Comparison of ENCODE assay signal across 13 cellular contexts in the genomic region with DNA sequence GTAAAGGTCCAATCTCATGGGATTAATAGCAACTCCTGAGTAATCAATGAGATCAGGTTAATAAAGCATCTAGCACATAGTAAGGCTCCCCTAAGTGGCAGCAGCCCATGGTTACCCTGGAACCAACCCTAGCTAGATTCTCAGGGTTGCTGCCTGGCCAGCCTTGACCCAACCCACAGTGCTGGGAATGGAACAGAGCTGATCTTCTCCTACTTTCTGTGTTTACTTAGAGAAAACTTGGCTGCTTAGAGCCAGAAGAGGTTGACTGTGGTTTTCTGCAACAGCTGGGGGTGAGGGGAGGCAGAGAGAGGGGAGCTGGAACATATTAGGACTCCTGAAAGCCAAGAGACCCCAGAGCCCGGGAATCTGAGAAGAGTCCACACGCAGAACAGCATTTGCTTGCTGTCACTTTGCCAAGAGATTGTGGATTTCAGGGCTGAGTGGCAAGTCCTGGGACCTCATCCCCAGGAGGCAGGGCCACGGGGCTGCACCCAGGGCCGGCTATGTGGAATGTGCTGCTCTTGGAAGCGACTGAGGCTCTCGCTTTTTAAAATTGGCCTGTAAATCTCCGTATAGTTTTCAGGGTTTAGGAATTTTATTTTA. TPM values are rescaled to one million over a fixed set of nuclear protein-coding genes. Genes with fewer than 3 reads are reported as not detected.
A peak's percentile ranks its signal among the peaks of the same experiment; 100 is the strongest.
DNase-seq lines count a peak whose midpoint lies in the region; ATAC-seq and TF ChIP-seq lines count a peak whose summit lies in the region.
"Had no signal": no experiment of that assay in that cellular context is flagged by ENCODE, and none has a peak within 500 bp of the region (broad histone marks: within the 10 kb centered on the region; RNA-seq: fewer than 3 reads in every experiment).

No MANE protein-coding gene starts in this region.

- BruUV-seq in PC-9 (replicated peaks; lab: Mats Ljungman, UMichigan): no TSS peak

- CTCF ChIA-PET in PC-9 (lab: Charles Lee): no interaction called here

- H4K20me1 ChIP-seq in PC-9 (ENCODE audit: insufficient read depth) (no peaks in the 10 kb centered on the region), fibroblast of lung (ENCODE audit: control insufficient read depth, extremely low read depth, insufficient read depth, low read length) (no peaks in the 10 kb centered on the region)

- H3K27me3 ChIP-seq in PC-9 (ENCODE audit: insufficient read depth, low read depth) (no peaks in the 10 kb centered on the region), fibroblast of lung (ENCODE audit: control insufficient read depth, insufficient read depth, low read length) (no peaks in the 10 kb centered on the region), thyroid gland (no peaks in the 10 kb centered on the region)

- H3K9me3 ChIP-seq in PC-9 (ENCODE audit: insufficient read depth, low read depth) (no peaks in the 10 kb centered on the region), fibroblast of lung (ENCODE audit: control insufficient read depth, insufficient read depth, low read depth, low read length) (no peaks in the 10 kb centered on the region), thyroid gland (no peaks in the 10 kb centered on the region)

- no peaks in the 10 kb centered on the region for H3F3A ChIP-seq in PC-9 (ENCODE audit: insufficient read depth, low read depth)

- peaks cover 21% of the 10 kb centered on the region for H3K4me1 Mint-ChIP-seq in mesothelial cell of epicardium
- H3K4me1 Mint-ChIP-seq in naive thymus-derived CD8-positive, alpha-beta T cell: peaks cover 0 to 6% (median under 1%) of the 10 kb centered on the region in 4 donors
- no peaks in the 10 kb centered on the region for H3K4me1 Mint-ChIP-seq in natural killer cell treated with Interleukin-12 subunit alpha and Interleukin-12 subunit beta and Interleukin-15 and Interleukin-18, amount 100 ng/mL, for 72 hours (ENCODE audit: low read depth in 2 of 2)
- H3K4me1 Mint-ChIP-seq: activated naive CD4-positive, alpha-beta T cell treated with anti-CD3 and anti-CD28 coated beads, Interleukin-2, amount 50 U/mL, for 24 hours had no signal

- H3K4me3 Mint-ChIP-seq in mesothelial cell of epicardium: no peak overlapping the region
- H3K4me3 Mint-ChIP-seq in naive thymus-derived CD8-positive, alpha-beta T cell: no peak overlapping the region
- no peak overlapping the region for H3K4me3 Mint-ChIP-seq in natural killer cell treated with Interleukin-12 subunit alpha and Interleukin-12 subunit beta and Interleukin-15 and Interleukin-18, amount 100 ng/mL, for 72 hours
- H3K4me3 Mint-ChIP-seq: activated naive CD4-positive, alpha-beta T cell treated with anti-CD3 and anti-CD28 coated beads, Interleukin-2, amount 50 U/mL, for 24 hours; CD8-positive, alpha-beta T cell had no signal

- H3K4me2 ChIP-seq in PC-9: peak overlapping the region; percentile 49
- no peak overlapping the region for H3K4me2 ChIP-seq in fibroblast of lung (ENCODE audit: extremely low read depth, insufficient read depth, low read length)

- H3K9ac ChIP-seq in fibroblast of lung (ENCODE audit: insufficient read depth, low read length): no peak overlapping the region

- no peak for TF ChIP-seq POLR2A in thyroid gland (IDR thresholded peaks at IDR 0.05)

- H3K4me3 ChIP-seq in PC-9 (no peak overlapping the region), fibroblast of lung (replicated peaks in 1 of 4; ENCODE audit: control extremely low read depth in 1 of 4, insufficient read depth in 1 of 4, low read depth in 3 of 4, low read length in 4 of 4) (no peak overlapping the region), thyroid gland (replicated peaks in 1 of 3) (no peak overlapping the region)

- H3K27ac Mint-ChIP-seq in mesothelial cell of epicardium: peak overlapping the region; percentile 70
- no peak overlapping the region for H3K27ac Mint-ChIP-seq in naive thymus-derived CD8-positive, alpha-beta T cell
- no peak overlapping the region for H3K27ac Mint-ChIP-seq in natural killer cell treated with Interleukin-12 subunit alpha and Interleukin-12 subunit beta and Interleukin-15 and Interleukin-18, amount 100 ng/mL, for 72 hours
- H3K27ac Mint-ChIP-seq: activated naive CD4-positive, alpha-beta T cell treated with anti-CD3 and anti-CD28 coated beads, Interleukin-2, amount 50 U/mL, for 24 hours; CD8-positive, alpha-beta T cell had no signal

- DNase-seq in PC-9 (no peak), fibroblast of lung (ENCODE audit: low read depth in 2 of 2) (peak; percentile 18 to 82), mesothelial cell of epicardium (ENCODE audit: low spot score in 2 of 2, unreplicated experiment in 2 of 2) (no peak), thyroid gland (peak; percentile 26 to 45), COR-L47 (lab: John Stamatoyannopoulos, UW) (no peak), iPS-NIHi7 (ENCODE audit: extremely low spot score) (no peak)
- no peak for DNase-seq in naive thymus-derived CD8-positive, alpha-beta T cell
- no peak for DNase-seq in natural killer cell treated with Interleukin-12 subunit alpha and Interleukin-12 subunit beta and Interleukin-15 and Interleukin-18, amount 100 ng/mL, for 72 hours (ENCODE audit: low spot score)
- DNase-seq: CD8-positive, alpha-beta T cell; GF-D8; NCI-H1417; NCI-H748 treated with DMSO at 0.1 percent for 48 hours had no signal

- no peaks in the 10 kb centered on the region for H3K36me3 ChIP-seq in PC-9 (ENCODE audit: low read depth)
- no peaks in the 10 kb centered on the region for H3K36me3 ChIP-seq in fibroblast of lung (ENCODE audit: control insufficient read depth, insufficient read depth, low read length)
- no peaks in the 10 kb centered on the region for H3K36me3 ChIP-seq in thyroid gland

- H2AFZ ChIP-seq in PC-9 (no peak overlapping the region), fibroblast of lung (ENCODE audit: low read length) (no peak overlapping the region)

- H3K4me1 ChIP-seq in PC-9 (replicated peaks; ENCODE audit: insufficient read depth) (peaks cover 10% of the 10 kb centered on the region), fibroblast of lung (ENCODE audit: control insufficient read depth, extremely low read depth, insufficient read depth, low read length) (peaks cover 5% of the 10 kb centered on the region), thyroid gland (peaks cover 19 to 22% of the 10 kb centered on the region in 2 donors)

- no peak for TF ChIP-seq CTCF in PC-9 (conservative IDR thresholded peaks at IDR 0.05)
- TF ChIP-seq CTCF in fibroblast of lung (conservative IDR thresholded peaks at IDR 0.05 in 1 of 2, IDR thresholded peaks at IDR 0.05 in 1 of 2; ENCODE audit: low read depth in 1 of 2, low read length in 2 of 2): no peak
- TF ChIP-seq CTCF in mesothelial cell of epicardium (IDR thresholded peaks at IDR 0.05; ENCODE audit: unreplicated experiment): no peak
- no peak for TF ChIP-seq CTCF in thyroid gland (IDR thresholded peaks at IDR 0.05)

- no peaks in the 10 kb centered on the region for H3K9me3 Mint-ChIP-seq in mesothelial cell of epicardium
- H3K9me3 Mint-ChIP-seq in naive thymus-derived CD8-positive, alpha-beta T cell: peaks cover 0 to 4% (median 0%) of the 10 kb centered on the region in 9 donors
- peaks cover 5% of the 10 kb centered on the region for H3K9me3 Mint-ChIP-seq in natural killer cell treated with Interleukin-12 subunit alpha and Interleukin-12 subunit beta and Interleukin-15 and Interleukin-18, amount 100 ng/mL, for 72 hours
- H3K9me3 Mint-ChIP-seq: activated naive CD4-positive, alpha-beta T cell treated with anti-CD3 and anti-CD28 coated beads, Interleukin-2, amount 50 U/mL, for 24 hours; CD8-positive, alpha-beta T cell had no signal

- H3K79me2 ChIP-seq in PC-9 (ENCODE audit: low read depth) (no peaks in the 10 kb centered on the region), fibroblast of lung (ENCODE audit: control insufficient read depth, insufficient read depth, low read length) (no peaks in the 10 kb centered on the region)

- 26 to 42% methylated on average over 7 of the region's 7 CpGs for WGBS in thyroid gland, 2 donors

- intact Hi-C loops in PC-9 (cut with micrococcal nuclease; ENCODE audit: unreplicated experiment): no loop called here
- intact Hi-C loops in thyroid gland (cut with DNase I): no loop called here

- POLR2A ChIA-PET in PC-9 (lab: Charles Lee; ENCODE audit: unreplicated experiment): interaction anchor here (0.7 kb wide), 1 partner anchor 157 kb away, joined by 4 read pairs; no protein-coding TSS in a partner anchor
- POLR2A ChIA-PET in naive thymus-derived CD8-positive, alpha-beta T cell (lab: Charles Lee): no interaction called here

- no peak for ATAC-seq in naive thymus-derived CD8-positive, alpha-beta T cell
- ATAC-seq in natural killer cell treated with Interleukin-12 subunit alpha and Interleukin-12 subunit beta and Interleukin-15 and Interleukin-18, amount 100 ng/mL, for 72 hours: no peak
- ATAC-seq: CD8-positive, alpha-beta T cell had no signal

- H3K27ac ChIP-seq in PC-9 (no peak overlapping the region), fibroblast of lung (ENCODE audit: insufficient read depth, low read length) (peak overlapping the region; percentile 1), thyroid gland (peak overlapping the region in 1 of 3 donors; percentile 49)

- H3K9me2 ChIP-seq in PC-9 (ENCODE audit: insufficient read depth): no peaks in the 10 kb centered on the region

- H3K27me3 Mint-ChIP-seq in mesothelial cell of epicardium (ENCODE audit: low read depth): no peaks in the 10 kb centered on the region
- H3K27me3 Mint-ChIP-seq in naive thymus-derived CD8-positive, alpha-beta T cell: peaks cover 0 to 3% (median 2%) of the 10 kb centered on the region in 5 donors
- peaks cover 11 to 38% of the 10 kb centered on the region in 2 donors for H3K27me3 Mint-ChIP-seq in natural killer cell treated with Interleukin-12 subunit alpha and Interleukin-12 subunit beta and Interleukin-15 and Interleukin-18, amount 100 ng/mL, for 72 hours
- H3K27me3 Mint-ChIP-seq: activated naive CD4-positive, alpha-beta T cell treated with anti-CD3 and anti-CD28 coated beads, Interleukin-2, amount 50 U/mL, for 24 hours had no signal

- no peaks in the 10 kb centered on the region for H3K36me3 Mint-ChIP-seq in mesothelial cell of epicardium
- H3K36me3 Mint-ChIP-seq in naive thymus-derived CD8-positive, alpha-beta T cell: no peaks in the 10 kb centered on the region
- H3K36me3 Mint-ChIP-seq in natural killer cell treated with Interleukin-12 subunit alpha and Interleukin-12 subunit beta and Interleukin-15 and Interleukin-18, amount 100 ng/mL, for 72 hours: no peaks in the 10 kb centered on the region
- H3K36me3 Mint-ChIP-seq: activated naive CD4-positive, alpha-beta T cell treated with anti-CD3 and anti-CD28 coated beads, Interleukin-2, amount 50 U/mL, for 24 hours; CD8-positive, alpha-beta T cell had no signal

RNA-seq across cellular contexts. Expression of gene MED13L, which starts 22.2 kb away (rescaled TPM):
- total RNA-seq in PC-9 (2021) (89.5 and 101 TPM in 2 replicates), fibroblast of lung (97.3 and 115 TPM in 2 replicates), mesothelial cell of epicardium (174 to 179 TPM (median 178 TPM) in 3 replicates), thyroid gland (100 to 1,000 TPM; 168 to 349 (median 246) TPM)
- 40.3 and 56.5 TPM in 2 replicates for polyA plus RNA-seq in fibroblast of lung
- 17.3 and 27.4 TPM in 2 replicates for polyA plus RNA-seq in fibroblast of lung (2012)
- polyA minus RNA-seq in fibroblast of lung (ENCODE audit: low replicate concordance): 91.2 and 97.5 TPM in 2 replicates
- 100 to 1,000 TPM; 164 TPM for total RNA-seq in naive thymus-derived CD8-positive, alpha-beta T cell
- 1 to 10 TPM; 5.1 to 6.7 (median 6.1) TPM for polyA plus RNA-seq in naive thymus-derived CD8-positive, alpha-beta T cell
- 100 to 1,000 TPM; 121 to 142 TPM for total RNA-seq in natural killer cell treated with Interleukin-12 subunit alpha and Interleukin-12 subunit beta and Interleukin-15 and Interleukin-18, amount 100 ng/mL, for 72 hours

Comparison
In these comparisons a context has a peak if more than half of its experiments do, and no peak if none do; other contexts are left out.
1. DNase-seq: peak in fibroblast of lung (2 of 2) and thyroid gland (2 of 2); none in PC-9 (0 of 2), mesothelial cell of epicardium (0 of 2), naive thymus-derived CD8-positive, alpha-beta T cell (0 of 10), COR-L47 (single experiment), natural killer cell treated with Interleukin-12 subunit alpha and Interleukin-12 subunit beta and Interleukin-15 and Interleukin-18, amount 100 ng/mL, for 72 hours (single experiment) and iPS-NIHi7 (single experiment).